ENCODE assay signal across 8 cellular contexts in genomic region chr11:134331565-134332188, GRCh38. TPM values are rescaled to one million over a fixed set of nuclear protein-coding genes. Genes with fewer than 3 reads are reported as not detected.
DNase-seq lines count a peak whose midpoint lies in the region; ATAC-seq and TF ChIP-seq lines count a peak whose summit lies in the region.

GLB1L2 (plus strand) TSS chr11:134331988; CDS start chr11:134332062, 74 bp downstream.

- H3K9ac ChIP-seq in PC-3 (ENCODE audit: low read length): no peak within 1 kb of the TSS

- TF ChIP-seq CTCF in PC-3 (conservative IDR thresholded peaks at IDR 0.05; ENCODE audit: low read depth, low read length): no peak
- TF ChIP-seq CTCF in gastroesophageal sphincter (IDR thresholded peaks at IDR 0.05): no peak
- no peak for TF ChIP-seq CTCF in omental fat pad (IDR thresholded peaks at IDR 0.05)

- CTCF ChIA-PET in PC-3 (lab: Charles Lee): no interaction called here

- H3K27ac ChIP-seq in PC-3 (ENCODE audit: low read length) (no peak within 1 kb of the TSS), gastroesophageal sphincter (peak within 1 kb of the TSS; percentile 24 to 82 (median 70)), substantia nigra (ENCODE audit: low read depth, low read length, poor library complexity, severe bottlenecking) (no peak within 1 kb of the TSS)

- no peaks in the 10 kb centered on the region for H3K9me2 ChIP-seq in PC-3 (replicated peaks; ENCODE audit: low read length)

- peak within 1 kb of the TSS; percentile 45 for H3K4me2 ChIP-seq in PC-3 (ENCODE audit: low read length)

- intact Hi-C loops in PC-3 (cut with micrococcal nuclease): no loop called here

- H2AFZ ChIP-seq in PC-3 (ENCODE audit: low read length): peak within 1 kb of the TSS; percentile 15; the same call in 1 of the 2 replicates

- DNase-seq in A172 (ENCODE audit: low spot score) (peak; percentile 4), PC-3 (peak; percentile 17), activated gamma-delta T cell (lab: John Stamatoyannopoulos, UW) (peak; percentile 77), omental fat pad (ENCODE audit: low spot score) (peak; percentile 29), substantia nigra (lab: John Stamatoyannopoulos, UW) (peak in 41 of 49 donors; percentile 9 to 81 (median 39))

- no peak for TF ChIP-seq POLR2A in gastroesophageal sphincter (IDR thresholded peaks at IDR 0.05)

- H3K4me3 ChIP-seq in PC-3 (ENCODE audit: low read length): peak within 1 kb of the TSS; percentile 35; the same call in 1 of the 2 replicates
- H3K4me3 ChIP-seq in gastroesophageal sphincter: peak within 1 kb of the TSS; percentile 32 to 62

- ATAC-seq in GM19023 (IDR thresholded peaks at IDR 0.05; ENCODE audit: unreplicated experiment): peak; percentile 77
- peak; percentile 60 for ATAC-seq in HG03457 (IDR thresholded peaks at IDR 0.05; ENCODE audit: unreplicated experiment)
- ATAC-seq in PC-3: peak; percentile 46
- peak; percentile 95 for ATAC-seq in gastroesophageal sphincter
- peak; percentile 92 for ATAC-seq in omental fat pad (ENCODE audit: low FRiP score)

- H4K20me1 ChIP-seq in PC-3 (ENCODE audit: low read length): no peaks in the 10 kb centered on the region

- H3K36me3 ChIP-seq in PC-3 (ENCODE audit: low read depth, low read length) (no peaks in the 10 kb centered on the region), gastroesophageal sphincter (no peaks in the 10 kb centered on the region)

- no TSS peak for BruUV-seq in PC-3 (replicated peaks; lab: Mats Ljungman, UMichigan)

- no peak for TF ChIP-seq EP300 in gastroesophageal sphincter (IDR thresholded peaks at IDR 0.05)

- H3K27me3 ChIP-seq in PC-3 (ENCODE audit: low read length) (peaks cover 44% of the 10 kb centered on the region), gastroesophageal sphincter (peaks cover 15% of the 10 kb centered on the region)

- 0 to 5% methylated on average over 6 to 17 of the region's 77 CpGs for WGBS in gastroesophageal sphincter (ENCODE audit: low coverage in 1 of 2), 2 donors

- no peaks in the 10 kb centered on the region for H3K79me2 ChIP-seq in PC-3 (ENCODE audit: low read length)

- POLR2A ChIA-PET in PC-3 (lab: Charles Lee; ENCODE audit: unreplicated experiment): no interaction called here

- no peaks in the 10 kb centered on the region for H3K4me1 ChIP-seq in PC-3 (ENCODE audit: insufficient read depth, low read length)
- peaks cover 0 to 24% (median 15%) of the 10 kb centered on the region in 3 donors for H3K4me1 ChIP-seq in gastroesophageal sphincter

- H3F3A ChIP-seq in PC-3 (ENCODE audit: low read length, unreplicated experiment): no peaks in the 10 kb centered on the region

- H3K9me3 ChIP-seq in PC-3 (ENCODE audit: low read length) (no peaks in the 10 kb centered on the region), gastroesophageal sphincter (no peaks in the 10 kb centered on the region)

RNA-seq across cellular contexts. Expression of gene GLB1L2, which starts in this region (rescaled TPM):
- 4.7 and 6.0 TPM in 2 replicates for total RNA-seq in A172 (2014; rRNA removed; shearing (Covaris generic))
- 0.62 and 1.1 TPM in 2 replicates for total RNA-seq in PC-3 (2014; rRNA removed)
- total RNA-seq in gastroesophageal sphincter: 1 to 10 TPM; 3.8 to 9.7 (median 8.6) TPM
- 1 to 10 TPM; 1.8 to 5.5 (median 2.4) TPM for total RNA-seq in omental fat pad

Comparison
In these comparisons a context has a peak if more than half of its experiments do, and no peak if none do; other contexts are left out.
1. DNase-seq: peak in every context shown above with its lines; median percentile 77 in activated gamma-delta T cell; 39 in substantia nigra; 29 in omental fat pad; 17 in PC-3; 4 in A172.
2. H3K27ac ChIP-seq: peak in gastroesophageal sphincter (4 of 4); none in PC-3 (single experiment) and substantia nigra (single experiment).
3. Peak in every context shown above with its lines, with median percentiles within 50 percentile points of each other: ATAC-seq.